8 cellular contexts compared by ENCODE assay signal in genomic region chr22:20392983-20393704, GRCh38. TPM values are rescaled to one million over a fixed set of nuclear protein-coding genes. Genes with fewer than 3 reads are reported as not detected.
DNase-seq lines count a peak whose midpoint lies in the region; ATAC-seq and TF ChIP-seq lines count a peak whose summit lies in the region.

No MANE protein-coding gene starts in this region.

- peak overlapping the region; percentile 86 to 98 (median 92) for H3K27ac Mint-ChIP-seq in naive thymus-derived CD4-positive, alpha-beta T cell

- peaks cover 0 to 6% (median 0%) of the 10 kb centered on the region in 5 donors for H3K36me3 Mint-ChIP-seq in naive thymus-derived CD4-positive, alpha-beta T cell

- H3K27ac ChIP-seq in HL-60 (replicated peaks) (peak overlapping the region; percentile 79), dorsolateral prefrontal cortex (peak overlapping the region in 57 of 59 donors; percentile 5 to 91 (median 81))
- H3K27ac ChIP-seq in naive thymus-derived CD4-positive, alpha-beta T cell (ENCODE audit: low read depth, low read length) = peak overlapping the region; percentile 73

- CTCF ChIA-PET in naive thymus-derived CD4-positive, alpha-beta T cell (lab: Charles Lee) = interaction anchor here (0.9 to 1.2 kb wide), 2 partner anchors 10 to 412 kb away, joined by 3 to 4 read pairs; no protein-coding TSS in a partner anchor

- H3K4me1 Mint-ChIP-seq in naive thymus-derived CD4-positive, alpha-beta T cell = peaks cover 23 to 44% (median 38%) of the 10 kb centered on the region in 7 donors

- peaks cover 14 to 17% of the 10 kb centered on the region in 2 donors for H3K4me1 ChIP-seq in naive thymus-derived CD4-positive, alpha-beta T cell (ENCODE audit: control insufficient read depth in 2 of 2, insufficient read depth in 2 of 2, low read length in 2 of 2)

- intact Hi-C loops in dorsolateral prefrontal cortex (cut with DNase I) = loop anchor here in 1 of 2 donors (10.0 kb wide), 1 partner anchor 78 kb away; no protein-coding TSS in a partner anchor
- intact Hi-C loops in naive thymus-derived CD4-positive, alpha-beta T cell (cut with micrococcal nuclease) = loop anchor here (1.0 to 5.0 kb wide), 3 partner anchors 14 to 464 kb away; partner anchors contain the start of genes PI4KA (in 1 of the 2) and SNAP29 (in 1 of the 2)

- no peak for TF ChIP-seq CTCF in AG10803 (conservative IDR thresholded peaks at IDR 0.05; ENCODE audit: low read length)
- no peak for TF ChIP-seq CTCF in HL-60 (IDR thresholded peaks at IDR 0.05; ENCODE audit: insufficient read depth, low read length)
- no peak for TF ChIP-seq CTCF in dorsolateral prefrontal cortex (IDR thresholded peaks at IDR 0.05 in 54 of 56, conservative IDR thresholded peaks at IDR 0.05 in 2 of 56; ENCODE audit: low read depth in 1 of 56, partially characterized antibody in 56 of 56)

- POLR2A ChIA-PET in naive thymus-derived CD4-positive, alpha-beta T cell (lab: Charles Lee) = interaction anchor here (0.6 to 3.2 kb wide), 14 partner anchors 9 to 309 kb away, joined by 3 to 16 read pairs (median 3); partner anchors contain the start of gene DGCR6L

- DNase-seq in AG10803 (ENCODE audit: low read depth) (no peak), HL-60 (ENCODE audit: low read depth in 1 of 2, low spot score in 1 of 2) (peak in 1 of 2 experiments; percentile 30), dorsolateral prefrontal cortex (peak in 1 of 10 donors; percentile 51), NCI-H1417 (lab: John Stamatoyannopoulos, UW) (no peak), NCI-H2171 treated with DMSO at 0.1 percent for 48 hours (lab: John Stamatoyannopoulos, UW) (no peak), kidney tubule cell (ENCODE audit: low spot score) (no peak), NCI-H446 treated with DMSO at 0.1 percent for 48 hours (lab: John Stamatoyannopoulos, UW) (no peak)
- peak in 2 of 9 donors; percentile 4 to 24 for DNase-seq in naive thymus-derived CD4-positive, alpha-beta T cell

- peak overlapping the region; percentile 83 to 93 (median 91) for H3K4me3 Mint-ChIP-seq in naive thymus-derived CD4-positive, alpha-beta T cell

- peaks cover 0 to 5% (median 0%) of the 10 kb centered on the region in 5 donors for H3K27me3 Mint-ChIP-seq in naive thymus-derived CD4-positive, alpha-beta T cell

- H3K4me3 ChIP-seq in AG10803 (ENCODE audit: low read length) (peak overlapping the region; percentile 77), HL-60 (replicated peaks; ENCODE audit: insufficient read depth, low read length) (peak overlapping the region; percentile 70), dorsolateral prefrontal cortex (peak overlapping the region; percentile 63 to 97 (median 87))
- peak overlapping the region; percentile 71 for H3K4me3 ChIP-seq in naive thymus-derived CD4-positive, alpha-beta T cell (ENCODE audit: low read length)

- no peaks in the 10 kb centered on the region for H3K9me3 ChIP-seq in naive thymus-derived CD4-positive, alpha-beta T cell (ENCODE audit: control insufficient read depth in 2 of 3, low read length in 3 of 3)

- H3K36me3 ChIP-seq in naive thymus-derived CD4-positive, alpha-beta T cell (ENCODE audit: control insufficient read depth in 2 of 3, insufficient read depth in 3 of 3, low read length in 3 of 3) = no peaks in the 10 kb centered on the region

- ATAC-seq in naive thymus-derived CD4-positive, alpha-beta T cell = no peak

- H3K9me3 Mint-ChIP-seq in naive thymus-derived CD4-positive, alpha-beta T cell = peaks cover 0 to 8% (median 2%) of the 10 kb centered on the region in 11 donors

- H3K27me3 ChIP-seq in HL-60 (ENCODE audit: insufficient read depth, poor library complexity, severe bottlenecking) (no peaks in the 10 kb centered on the region), dorsolateral prefrontal cortex (no peaks in the 10 kb centered on the region)
- H3K27me3 ChIP-seq in naive thymus-derived CD4-positive, alpha-beta T cell (ENCODE audit: control insufficient read depth in 2 of 2, insufficient read depth in 2 of 2, low read length in 2 of 2) = no peaks in the 10 kb centered on the region

RNA-seq across cellular contexts. Expression of gene ZNF74, which starts 0.8 kb away (rescaled TPM):
- total RNA-seq in dorsolateral prefrontal cortex = 10 to 100 TPM; 11.3 to 30.5 (median 20.4) TPM
- 10 to 100 TPM in 3 of 5 experiments, 1 to 10 TPM in 2; 6.1 to 18.2 (median 12.9) TPM for total RNA-seq in naive thymus-derived CD4-positive, alpha-beta T cell
- polyA plus RNA-seq in naive thymus-derived CD4-positive, alpha-beta T cell = 10 to 100 TPM in 1 of 2 donors, 1 to 10 TPM in 1; 5.3 to 14.0 TPM

RNA-seq across cellular contexts. Expression of gene SCARF2, which starts 44.5 kb away (rescaled TPM):
- 1 to 10 TPM; 1.9 to 7.0 (median 4.2) TPM for total RNA-seq in dorsolateral prefrontal cortex
- total RNA-seq in naive thymus-derived CD4-positive, alpha-beta T cell = 1 to 10 TPM in 4 of 5 experiments, under 1 TPM in 1; 0.70 to 2.6 (median 2.2) TPM
- polyA plus RNA-seq in naive thymus-derived CD4-positive, alpha-beta T cell = under 1 TPM; 0.21 to 0.35 TPM
